In genomic region chr12:12115531-12115930, GRCh38 we compare ENCODE assay signal across 25 cellular contexts. TPM values are rescaled to one million over a fixed set of nuclear protein-coding genes. Genes with fewer than 3 reads are reported as not detected.
"Had no signal": no experiment of that assay in that cellular context is flagged by ENCODE, and none has a peak within 500 bp of the region (broad histone marks: within the 10 kb centered on the region; RNA-seq: fewer than 3 reads in every experiment).

No MANE protein-coding gene starts in this region.

- H3K4me3 Mint-ChIP-seq: activated naive CD8-positive, alpha-beta T cell treated with anti-CD3 and anti-CD28 coated beads for 36 hours; activated T-cell treated with anti-CD3 and anti-CD28 coated beads, Interleukin-2, amount 50 U/mL, for 24 hours; activated T-helper 17 cell treated with anti-CD3 and anti-CD28 coated beads, Interleukin-2, amount 50 U/mL, for 72 hours; dendritic cell treated with granulocyte-macrophage colony-stimulating factor and Interleukin-4, amounts not matched to agents 40 ng/mL and 50 ng/mL, for 4 days; effector memory CD8-positive, alpha-beta T cell; mesothelial cell of epicardium; natural killer cell; T-helper 1 cell treated with Interleukin-12 subunit alpha and Interleukin-12 subunit beta and Interleukin-4 antibody, amounts not matched to agents 30 μg/mL and 1 μg/mL, for 36 hours had no signal

- H3K9me3 Mint-ChIP-seq: activated T-cell treated with anti-CD3 and anti-CD28 coated beads, Interleukin-2, amount 50 U/mL, for 24 hours; activated T-helper 17 cell treated with anti-CD3 and anti-CD28 coated beads, Interleukin-2, amount 50 U/mL, for 72 hours; effector memory CD8-positive, alpha-beta T cell; T-helper 1 cell treated with Interleukin-12 subunit alpha and Interleukin-12 subunit beta and Interleukin-4 antibody, amounts not matched to agents 30 μg/mL and 1 μg/mL, for 36 hours had no signal

- H3K27me3 ChIP-seq: esophagus muscularis mucosa, heart left ventricle, left lung, upper lobe of left lung had no signal

- H3K4me3 ChIP-seq: esophagus muscularis mucosa, heart left ventricle, left lung, upper lobe of left lung had no signal

- H3K4me1 ChIP-seq: esophagus muscularis mucosa, heart left ventricle, left lung, parathyroid adenoma, upper lobe of left lung had no signal

- H3K27ac ChIP-seq: esophagus muscularis mucosa, heart left ventricle, left lung, parathyroid adenoma, upper lobe of left lung, VCaP had no signal

- H3K27ac Mint-ChIP-seq: activated naive CD8-positive, alpha-beta T cell treated with anti-CD3 and anti-CD28 coated beads for 36 hours; activated T-cell treated with anti-CD3 and anti-CD28 coated beads, Interleukin-2, amount 50 U/mL, for 24 hours; activated T-helper 17 cell treated with anti-CD3 and anti-CD28 coated beads, Interleukin-2, amount 50 U/mL, for 72 hours; dendritic cell treated with granulocyte-macrophage colony-stimulating factor and Interleukin-4, amounts not matched to agents 40 ng/mL and 50 ng/mL, for 4 days; effector memory CD8-positive, alpha-beta T cell; mesothelial cell of epicardium; natural killer cell; T-helper 1 cell treated with Interleukin-12 subunit alpha and Interleukin-12 subunit beta and Interleukin-4 antibody, amounts not matched to agents 30 μg/mL and 1 μg/mL, for 36 hours had no signal

- H3K36me3 Mint-ChIP-seq: natural killer cell had no signal

- DNase-seq: activated CD4-positive, CD25-positive, alpha-beta regulatory T cell treated with anti-CD3 and anti-CD28 coated beads, Interleukin-2, amount 50 U/mL, for 72 hours; activated CD8-positive, alpha-beta memory T cell treated with anti-CD3 and anti-CD28 coated beads for 24 hours; activated CD8-positive, alpha-beta memory T cell treated with anti-CD3 and anti-CD28 coated beads, Interleukin-2, amount 50 U/mL, for 4 hours; activated naive CD4-positive, alpha-beta T cell treated with Interleukin-2 at 50 U/mL for 16 hours; activated naive CD8-positive, alpha-beta T cell treated with anti-CD3 and anti-CD28 coated beads for 36 hours; activated T-cell treated with anti-CD3 and anti-CD28 coated beads, Interleukin-2, amount 50 U/mL, for 24 hours; effector memory CD8-positive, alpha-beta T cell; heart left ventricle; kidney; left lung; natural killer cell; SHP77; stimulated activated CD4-positive, alpha-beta T cell treated with anti-CD3 and anti-CD28 coated beads, Interleukin-4, amount 100 ng/mL, for 1 hour; stimulated activated naive CD4-positive, alpha-beta T cell; upper lobe of left lung had no signal

- ATAC-seq: activated T-helper 17 cell treated with anti-CD3 and anti-CD28 coated beads, Interleukin-2, amount 50 U/mL, for 72 hours; effector memory CD8-positive, alpha-beta T cell; heart left ventricle; left lung; natural killer cell had no signal

- H3K27me3 Mint-ChIP-seq: activated naive CD8-positive, alpha-beta T cell treated with anti-CD3 and anti-CD28 coated beads for 36 hours; activated T-cell treated with anti-CD3 and anti-CD28 coated beads, Interleukin-2, amount 50 U/mL, for 24 hours; activated T-helper 17 cell treated with anti-CD3 and anti-CD28 coated beads, Interleukin-2, amount 50 U/mL, for 72 hours; dendritic cell treated with granulocyte-macrophage colony-stimulating factor and Interleukin-4, amounts not matched to agents 40 ng/mL and 50 ng/mL, for 4 days had no signal

- H3K9me3 ChIP-seq: esophagus muscularis mucosa, heart left ventricle, left lung, upper lobe of left lung had no signal

- H3K4me1 Mint-ChIP-seq: activated naive CD8-positive, alpha-beta T cell treated with anti-CD3 and anti-CD28 coated beads for 36 hours; activated T-helper 17 cell treated with anti-CD3 and anti-CD28 coated beads, Interleukin-2, amount 50 U/mL, for 72 hours; mesothelial cell of epicardium had no signal

RNA-seq across cellular contexts. Expression of gene BCL2L14, which starts 44.8 kb away (rescaled TPM):
- total RNA-seq: cerebellum, esophagus muscularis mucosa, frontal cortex, heart left ventricle, lung microvascular endothelial cell, mesothelial cell of epicardium had no signal
- polyA plus RNA-seq: heart left ventricle had no signal
